Comparison of ENCODE assay signal across 14 cellular contexts in the genomic region with DNA sequence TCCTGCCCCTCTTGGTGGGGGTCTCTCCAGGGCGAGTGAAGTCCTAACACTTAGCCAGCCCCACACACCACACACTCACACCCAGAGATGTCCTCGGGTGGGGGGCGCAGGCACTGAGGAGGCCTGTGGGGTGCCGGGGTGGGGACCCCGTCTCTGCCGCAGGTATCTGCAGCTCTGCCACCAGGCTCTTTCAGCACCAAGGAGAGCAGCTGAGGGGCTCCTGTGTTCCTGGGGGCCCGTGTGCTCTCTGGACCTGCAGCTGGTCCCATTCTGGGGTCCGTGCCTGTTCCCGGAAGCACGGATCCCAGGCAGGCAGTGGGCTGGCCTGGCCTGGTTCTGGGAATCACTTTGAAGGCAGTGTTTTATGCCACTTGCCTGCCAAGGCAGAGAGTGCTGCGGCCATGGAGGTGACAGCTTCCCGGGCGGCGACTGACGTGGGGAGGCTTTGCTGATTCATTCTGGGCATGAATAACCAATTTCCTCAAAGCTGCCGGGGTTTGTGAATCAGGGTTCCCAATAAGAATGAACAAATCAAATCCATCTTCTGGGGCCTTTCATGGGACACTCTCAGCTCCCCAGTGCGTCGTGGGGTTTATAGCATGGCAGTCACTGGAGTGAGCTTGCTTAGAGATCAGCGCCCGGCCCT. TPM values are rescaled to one million over a fixed set of nuclear protein-coding genes. Genes with fewer than 3 reads are reported as not detected.
DNase-seq lines count a peak whose midpoint lies in the region; ATAC-seq and FAIRE-seq lines count a peak whose summit lies in the region.
"Had no signal": no experiment of that assay in that cellular context is flagged by ENCODE, and none has a peak within 500 bp of the region (broad histone marks: within the 10 kb centered on the region; RNA-seq: fewer than 3 reads in every experiment).

No MANE protein-coding gene starts in this region.

- no peak overlapping the region for H3K27ac ChIP-seq in naive thymus-derived CD4-positive, alpha-beta T cell (ENCODE audit: low read depth, low read length)
- H3K27ac ChIP-seq: body of pancreas, parathyroid adenoma, thyroid gland had no signal

- POLR2A ChIA-PET in naive thymus-derived CD4-positive, alpha-beta T cell (lab: Charles Lee) = no interaction called here

- DNase-seq in activated T-cell treated with anti-CD3 and anti-CD28 coated beads, Interleukin-2, amount 50 U/mL, for 24 hours = peak; percentile 41
- DNase-seq in activated T-cell treated with anti-CD3 and anti-CD28 coated beads, Interleukin-2, amount 50 U/mL, for 1 hour = no peak
- DNase-seq in HTR-8/SVneo (ENCODE audit: insufficient read length, low spot score) = peak; percentile 73
- peak; percentile 57 for DNase-seq in activated naive CD4-positive, alpha-beta T cell treated with anti-CD3 and anti-CD28 coated beads, Interleukin-2, amount 10 ng/mL, durations not matched to agents 7 days and 5 days
- no peak for DNase-seq in naive thymus-derived CD4-positive, alpha-beta T cell
- no peak for DNase-seq in DMS79 treated with DMSO at 0.1 percent for 48 hours (lab: John Stamatoyannopoulos, UW)
- DNase-seq: body of pancreas, left cardiac atrium, NCI-H2081 treated with DMSO at 0.1 percent for 48 hours, thyroid gland had no signal

- no peaks in the 10 kb centered on the region for H3K9me3 ChIP-seq in naive thymus-derived CD4-positive, alpha-beta T cell (ENCODE audit: control insufficient read depth in 2 of 3, low read length in 3 of 3)
- H3K9me3 ChIP-seq: body of pancreas, thyroid gland had no signal

- H3K4me1 ChIP-seq in naive thymus-derived CD4-positive, alpha-beta T cell (ENCODE audit: control insufficient read depth in 2 of 2, insufficient read depth in 2 of 2, low read length in 2 of 2) = no peaks in the 10 kb centered on the region
- H3K4me1 ChIP-seq: body of pancreas, parathyroid adenoma, thyroid gland had no signal

- H3K36me3 Mint-ChIP-seq in activated T-cell treated with anti-CD3 and anti-CD28 coated beads, Interleukin-2, amount 50 U/mL, for 24 hours (ENCODE audit: low read depth) = no peaks in the 10 kb centered on the region
- H3K36me3 Mint-ChIP-seq in activated naive CD4-positive, alpha-beta T cell treated with anti-CD3 and anti-CD28 coated beads, Interleukin-2, amount 10 ng/mL, durations not matched to agents 7 days and 5 days = no peaks in the 10 kb centered on the region
- H3K36me3 Mint-ChIP-seq in naive thymus-derived CD4-positive, alpha-beta T cell = peaks cover 0 to 3% (median 0%) of the 10 kb centered on the region in 5 donors

- ATAC-seq in naive thymus-derived CD4-positive, alpha-beta T cell = peak; percentile 40
- ATAC-seq in HG02870 (IDR thresholded peaks at IDR 0.05; ENCODE audit: unreplicated experiment) (no peak), GM19395 (IDR thresholded peaks at IDR 0.05; ENCODE audit: unreplicated experiment) (no peak)
- ATAC-seq: body of pancreas, left cardiac atrium had no signal

- FAIRE-seq in HTR-8/SVneo (lab: Jason Lieb, UNC) = peak; percentile 16
- FAIRE-seq: GM19239 had no signal

- H3K27me3 ChIP-seq in naive thymus-derived CD4-positive, alpha-beta T cell (ENCODE audit: control insufficient read depth in 2 of 2, insufficient read depth in 2 of 2, low read length in 2 of 2) = no peaks in the 10 kb centered on the region
- H3K27me3 ChIP-seq: body of pancreas, thyroid gland had no signal

- intact Hi-C loops in naive thymus-derived CD4-positive, alpha-beta T cell (cut with micrococcal nuclease) = no loop called here

- peaks cover 59% of the 10 kb centered on the region for H3K27me3 Mint-ChIP-seq in activated T-cell treated with anti-CD3 and anti-CD28 coated beads, Interleukin-2, amount 50 U/mL, for 24 hours
- peaks cover 81% of the 10 kb centered on the region for H3K27me3 Mint-ChIP-seq in activated naive CD4-positive, alpha-beta T cell treated with anti-CD3 and anti-CD28 coated beads, Interleukin-2, amount 10 ng/mL, durations not matched to agents 7 days and 5 days
- peaks cover 11 to 36% (median 26%) of the 10 kb centered on the region in 5 donors for H3K27me3 Mint-ChIP-seq in naive thymus-derived CD4-positive, alpha-beta T cell

- CTCF ChIA-PET in activated naive CD4-positive, alpha-beta T cell treated with anti-CD3 and anti-CD28 coated beads, Interleukin-2, amount 10 ng/mL, durations not matched to agents 7 days and 5 days (lab: Charles Lee) = no interaction called here
- CTCF ChIA-PET in naive thymus-derived CD4-positive, alpha-beta T cell (lab: Charles Lee) = no interaction called here

- H3K36me3 ChIP-seq in naive thymus-derived CD4-positive, alpha-beta T cell (ENCODE audit: control insufficient read depth in 2 of 3, insufficient read depth in 3 of 3, low read length in 3 of 3) = no peaks in the 10 kb centered on the region
- H3K36me3 ChIP-seq: thyroid gland had no signal

- no peak overlapping the region for H3K4me3 ChIP-seq in naive thymus-derived CD4-positive, alpha-beta T cell (ENCODE audit: low read length)
- H3K4me3 ChIP-seq: body of pancreas, thyroid gland had no signal

- H3K27ac Mint-ChIP-seq in activated T-cell treated with anti-CD3 and anti-CD28 coated beads, Interleukin-2, amount 50 U/mL, for 24 hours = no peak overlapping the region
- no peak overlapping the region for H3K27ac Mint-ChIP-seq in activated naive CD4-positive, alpha-beta T cell treated with anti-CD3 and anti-CD28 coated beads, Interleukin-2, amount 10 ng/mL, durations not matched to agents 7 days and 5 days
- H3K27ac Mint-ChIP-seq in naive thymus-derived CD4-positive, alpha-beta T cell = no peak overlapping the region

- H3K9me3 Mint-ChIP-seq in activated T-cell treated with anti-CD3 and anti-CD28 coated beads, Interleukin-2, amount 50 U/mL, for 24 hours = no peaks in the 10 kb centered on the region
- H3K9me3 Mint-ChIP-seq in activated naive CD4-positive, alpha-beta T cell treated with anti-CD3 and anti-CD28 coated beads, Interleukin-2, amount 10 ng/mL, durations not matched to agents 7 days and 5 days = no peaks in the 10 kb centered on the region
- H3K9me3 Mint-ChIP-seq in naive thymus-derived CD4-positive, alpha-beta T cell = peaks cover 0 to 2% (median 0%) of the 10 kb centered on the region in 11 donors

- peaks cover 2% of the 10 kb centered on the region for H3K4me1 Mint-ChIP-seq in activated T-cell treated with anti-CD3 and anti-CD28 coated beads, Interleukin-2, amount 50 U/mL, for 24 hours (ENCODE audit: low read depth)
- H3K4me1 Mint-ChIP-seq in activated naive CD4-positive, alpha-beta T cell treated with anti-CD3 and anti-CD28 coated beads, Interleukin-2, amount 10 ng/mL, durations not matched to agents 7 days and 5 days = no peaks in the 10 kb centered on the region
- H3K4me1 Mint-ChIP-seq in naive thymus-derived CD4-positive, alpha-beta T cell = peaks cover 0 to 4% (median 0%) of the 10 kb centered on the region in 7 donors

- no peak overlapping the region for H3K4me3 Mint-ChIP-seq in activated T-cell treated with anti-CD3 and anti-CD28 coated beads, Interleukin-2, amount 50 U/mL, for 24 hours
- no peak overlapping the region for H3K4me3 Mint-ChIP-seq in activated naive CD4-positive, alpha-beta T cell treated with anti-CD3 and anti-CD28 coated beads, Interleukin-2, amount 10 ng/mL, durations not matched to agents 7 days and 5 days
- H3K4me3 Mint-ChIP-seq in naive thymus-derived CD4-positive, alpha-beta T cell = no peak overlapping the region

RNA-seq across cellular contexts. Expression of gene SLCO4A1, which starts 54.4 kb away (rescaled TPM):
- 10 to 100 TPM in 1 of 5 experiments, 1 to 10 TPM in 2, under 1 TPM in 2; 0.81 to 45.5 (median 1.4) TPM for total RNA-seq in naive thymus-derived CD4-positive, alpha-beta T cell
- polyA plus RNA-seq in naive thymus-derived CD4-positive, alpha-beta T cell = under 1 TPM; 0.36 to 0.39 TPM

Comparison
In these comparisons a context has a peak if more than half of its experiments do, and no peak if none do; other contexts are left out.
1. DNase-seq: peak in activated T-cell treated with anti-CD3 and anti-CD28 coated beads, Interleukin-2, amount 50 U/mL, for 24 hours (single experiment), HTR-8/SVneo (single experiment) and activated naive CD4-positive, alpha-beta T cell treated with anti-CD3 and anti-CD28 coated beads, Interleukin-2, amount 10 ng/mL, durations not matched to agents 7 days and 5 days (single experiment); none in activated T-cell treated with anti-CD3 and anti-CD28 coated beads, Interleukin-2, amount 50 U/mL, for 1 hour (single experiment), naive thymus-derived CD4-positive, alpha-beta T cell (0 of 9) and DMS79 treated with DMSO at 0.1 percent for 48 hours (single experiment).